Comparison of ENCODE assay signal across 16 cellular contexts in genomic region chr6:71721642-71722041, GRCh38.
A peak's percentile ranks its signal among the peaks of the same experiment; 100 is the strongest.
DNase-seq lines count a peak whose midpoint lies in the region; TF ChIP-seq lines count a peak whose summit lies in the region.
"Had no signal": no experiment of that assay in that cellular context is flagged by ENCODE, and none has a peak within 500 bp of the region (broad histone marks: within the 10 kb centered on the region; RNA-seq: fewer than 3 reads in every experiment).

No MANE protein-coding gene starts in this region.

- TF ChIP-seq CTCF in astrocyte of the spinal cord (IDR thresholded peaks at IDR 0.05; ENCODE audit: low read depth, low read length) (no peak), GM13976 (IDR thresholded peaks at IDR 0.05; ENCODE audit: borderline replicate concordance, control extremely low read depth, extremely low read depth, insufficient read depth, missing control alignments) (no peak)

- peak; percentile 49 for DNase-seq in Ammon's horn (ENCODE audit: low spot score)
- DNase-seq in HCEC 1CT, result peak; percentile 35
- peak; percentile 67 for DNase-seq in astrocyte of the spinal cord (ENCODE audit: low read depth, low spot score)
- DNase-seq in non-pigmented ciliary epithelial cell (ENCODE audit: low read depth), result peak; percentile 10
- DNase-seq in CD1c-positive myeloid dendritic cell (ENCODE audit: extremely low spot score), result no peak
- no peak for DNase-seq in activated CD4-positive, alpha-beta T cell treated with anti-CD3 and anti-CD28 coated beads, Interleukin-2, amount 50 U/mL, for 1 hour
- DNase-seq in GM13976 (ENCODE audit: low spot score), result no peak
- DNase-seq: foreskin fibroblast; Kasumi-1; naive thymus-derived CD8-positive, alpha-beta T cell; NCI-H1417 treated with DMSO at 0.1 percent for 48 hours; posterior cingulate gyrus; stimulated activated CD4-positive, alpha-beta T cell treated with anti-CD3 and anti-CD28 coated beads, Interleukin-4, amount 100 ng/mL, for 4 hours; stimulated activated CD8-positive, alpha-beta memory T cell treated with anti-CD3 and anti-CD28 coated beads, Interleukin-4, amount 100 ng/mL, for 48 hours had no signal

- in situ Hi-C loops in astrocyte of the spinal cord (cut with HindIII; ENCODE audit: low sequenced_read_pairs), result no loop called here
- in situ Hi-C loops in GM13976 (cut with MboI; ENCODE audit: low sequenced_read_pairs, unreplicated experiment), result no loop called here

- H3K4me3 ChIP-seq in astrocyte of the spinal cord (ENCODE audit: low read depth, low read length), result no peak overlapping the region
- H3K4me3 ChIP-seq: BLaER1, lung had no signal

Comparison
In these comparisons a context has a peak if more than half of its experiments do, and no peak if none do; other contexts are left out.
1. DNase-seq: peak in Ammon's horn (single experiment), HCEC 1CT (single experiment), astrocyte of the spinal cord (single experiment) and non-pigmented ciliary epithelial cell (single experiment); none in CD1c-positive myeloid dendritic cell (single experiment), activated CD4-positive, alpha-beta T cell treated with anti-CD3 and anti-CD28 coated beads, Interleukin-2, amount 50 U/mL, for 1 hour (single experiment) and GM13976 (single experiment).